Comparison of ENCODE assay signal across 8 cellular contexts in genomic region chr6:36735110-36735971, GRCh38. TPM values are rescaled to one million over a fixed set of nuclear protein-coding genes. Genes with fewer than 3 reads are reported as not detected.
DNase-seq lines count a peak whose midpoint lies in the region; ATAC-seq and TF ChIP-seq lines count a peak whose summit lies in the region.

No MANE protein-coding gene starts in this region.

- peak overlapping the region in 2 of 4 donors; percentile 1 to 61 for H3K4me3 Mint-ChIP-seq in CD4-positive, CD25-positive, alpha-beta regulatory T cell
- H3K4me3 Mint-ChIP-seq in stimulated activated naive B cell treated with anti-CD40 and anti-IgM and Interleukin-4, amounts not matched to agents 10 μg/mL and 1 μg/mL and 100 μg/mL, for 72 hours: peak overlapping the region; percentile 59 to 71

- no peaks in the 10 kb centered on the region for H3K27me3 Mint-ChIP-seq in CD4-positive, CD25-positive, alpha-beta regulatory T cell
- no peaks in the 10 kb centered on the region for H3K27me3 Mint-ChIP-seq in stimulated activated naive B cell treated with anti-CD40 and anti-IgM and Interleukin-4, amounts not matched to agents 10 μg/mL and 1 μg/mL and 100 μg/mL, for 72 hours

- H3K9me3 Mint-ChIP-seq in CD4-positive, CD25-positive, alpha-beta regulatory T cell: no peaks in the 10 kb centered on the region
- no peaks in the 10 kb centered on the region for H3K9me3 Mint-ChIP-seq in stimulated activated naive B cell treated with anti-CD40 and anti-IgM and Interleukin-4, amounts not matched to agents 10 μg/mL and 1 μg/mL and 100 μg/mL, for 72 hours

- ATAC-seq in CD4-positive, CD25-positive, alpha-beta regulatory T cell (ENCODE audit: low read depth in 2 of 2): peak; percentile 64 to 70
- ATAC-seq in stimulated activated naive B cell treated with anti-CD40 and anti-IgM and Interleukin-4, amounts not matched to agents 10 μg/mL and 1 μg/mL and 100 μg/mL, for 72 hours (replicated peaks): peak; percentile 85 to 88
- no peak for ATAC-seq in HG02763 (IDR thresholded peaks at IDR 0.05; ENCODE audit: unreplicated experiment)

- peak overlapping the region; percentile 21 for H3K4me3 ChIP-seq in CD4-positive, CD25-positive, alpha-beta regulatory T cell (ENCODE audit: low read depth, low read length)

- no peaks in the 10 kb centered on the region for H3K4me1 ChIP-seq in CD4-positive, CD25-positive, alpha-beta regulatory T cell (ENCODE audit: control insufficient read depth, insufficient read depth, low read length, poor library complexity, severe bottlenecking)

- DNase-seq in CD4-positive, CD25-positive, alpha-beta regulatory T cell: peak in 1 of 3 donors; percentile 63
- peak; percentile 14 for DNase-seq in LHCN-M2 (ENCODE audit: low read depth)
- peak; percentile 84 for DNase-seq in amniotic epithelial cell (ENCODE audit: low read depth)
- peak; percentile 97 for DNase-seq in iris pigment epithelial cell (ENCODE audit: low read depth)
- no peak for DNase-seq in stimulated activated naive B cell treated with anti-CD40 and anti-IgM and Interleukin-4, amounts not matched to agents 10 μg/mL and 1 μg/mL and 100 μg/mL, for 72 hours
- no peak for DNase-seq in GM10248 (ENCODE audit: extremely low spot score)
- DNase-seq in SK-N-DZ (ENCODE audit: low spot score): no peak

- CTCF ChIA-PET in GM10248 (lab: Yijun Ruan, JAX): interaction anchor here (0.6 to 2.0 kb wide), 8 partner anchors 11 to 112 kb away, joined by 3 to 9 read pairs (median 4); no protein-coding TSS in a partner anchor

- no peaks in the 10 kb centered on the region for H3K27me3 ChIP-seq in CD4-positive, CD25-positive, alpha-beta regulatory T cell (ENCODE audit: control insufficient read depth, insufficient read depth, low read length)

- peaks cover 0 to 7% (median 4%) of the 10 kb centered on the region in 4 donors for H3K4me1 Mint-ChIP-seq in CD4-positive, CD25-positive, alpha-beta regulatory T cell
- H3K4me1 Mint-ChIP-seq in stimulated activated naive B cell treated with anti-CD40 and anti-IgM and Interleukin-4, amounts not matched to agents 10 μg/mL and 1 μg/mL and 100 μg/mL, for 72 hours: peaks cover 30 to 57% of the 10 kb centered on the region in 2 donors

- no peaks in the 10 kb centered on the region for H3K9me3 ChIP-seq in CD4-positive, CD25-positive, alpha-beta regulatory T cell (ENCODE audit: control insufficient read depth in 2 of 2, low read length in 2 of 2)

- H3K36me3 ChIP-seq in CD4-positive, CD25-positive, alpha-beta regulatory T cell (ENCODE audit: control insufficient read depth, insufficient read depth, low read length): no peaks in the 10 kb centered on the region

- H3K36me3 Mint-ChIP-seq in CD4-positive, CD25-positive, alpha-beta regulatory T cell: no peaks in the 10 kb centered on the region
- H3K36me3 Mint-ChIP-seq in stimulated activated naive B cell treated with anti-CD40 and anti-IgM and Interleukin-4, amounts not matched to agents 10 μg/mL and 1 μg/mL and 100 μg/mL, for 72 hours: no peaks in the 10 kb centered on the region

- TF ChIP-seq CTCF in GM10248 (IDR thresholded peaks at IDR 0.05; ENCODE audit: control extremely low read depth, extremely low read depth, low read depth, missing control alignments): no peak

- POLR2A ChIA-PET in GM10248 (lab: Yijun Ruan, JAX): interaction anchor here (0.6 kb wide), 1 partner anchor 134 kb away, joined by 3 read pairs; no protein-coding TSS in a partner anchor

- H3K27ac ChIP-seq in CD4-positive, CD25-positive, alpha-beta regulatory T cell (ENCODE audit: insufficient read depth, low read length, poor library complexity, severe bottlenecking): no peak overlapping the region

- H3K27ac Mint-ChIP-seq in CD4-positive, CD25-positive, alpha-beta regulatory T cell: peak overlapping the region in 2 of 3 donors; percentile 30 to 82
- peak overlapping the region; percentile 63 for H3K27ac Mint-ChIP-seq in stimulated activated naive B cell treated with anti-CD40 and anti-IgM and Interleukin-4, amounts not matched to agents 10 μg/mL and 1 μg/mL and 100 μg/mL, for 72 hours

RNA-seq across cellular contexts. Expression of gene RAB44, which starts 37.7 kb away (rescaled TPM):
- total RNA-seq in CD4-positive, CD25-positive, alpha-beta regulatory T cell: 0.27 TPM
- not detected for polyA plus RNA-seq in CD4-positive, CD25-positive, alpha-beta regulatory T cell
- not detected in 2 replicates for total RNA-seq in LHCN-M2 (2014; rRNA removed)
- polyA plus RNA-seq in LHCN-M2 (2012): 0.04 TPM
- not detected in 2 replicates for polyA plus RNA-seq in SK-N-DZ (2014; cell fraction: cytosol; rRNA removed)
- polyA plus RNA-seq in SK-N-DZ (2014; cell fraction: nucleus; rRNA removed): not detected in 2 replicates

RNA-seq across cellular contexts. Expression of gene CDKN1A, which starts 56.8 kb away (rescaled TPM):
- 115 TPM for total RNA-seq in CD4-positive, CD25-positive, alpha-beta regulatory T cell
- polyA plus RNA-seq in CD4-positive, CD25-positive, alpha-beta regulatory T cell: 1 to 10 TPM; 1.4 to 2.6 (median 1.5) TPM
- total RNA-seq in LHCN-M2 (2014; rRNA removed): 560 and 669 TPM in 2 replicates
- polyA plus RNA-seq in LHCN-M2 (2012): 537 TPM
- 3.6 and 5.1 TPM in 2 replicates for polyA plus RNA-seq in SK-N-DZ (2014; cell fraction: cytosol; rRNA removed)
- 2.3 and 2.7 TPM in 2 replicates for polyA plus RNA-seq in SK-N-DZ (2014; cell fraction: nucleus; rRNA removed)

Comparison
In these comparisons a context has a peak if more than half of its experiments do, and no peak if none do; other contexts are left out.
1. DNase-seq: peak in LHCN-M2 (single experiment), amniotic epithelial cell (single experiment) and iris pigment epithelial cell (single experiment); none in stimulated activated naive B cell treated with anti-CD40 and anti-IgM and Interleukin-4, amounts not matched to agents 10 μg/mL and 1 μg/mL and 100 μg/mL, for 72 hours (single experiment), GM10248 (single experiment) and SK-N-DZ (single experiment).